ENCODE assay signal across 10 cellular contexts in the genomic region with DNA sequence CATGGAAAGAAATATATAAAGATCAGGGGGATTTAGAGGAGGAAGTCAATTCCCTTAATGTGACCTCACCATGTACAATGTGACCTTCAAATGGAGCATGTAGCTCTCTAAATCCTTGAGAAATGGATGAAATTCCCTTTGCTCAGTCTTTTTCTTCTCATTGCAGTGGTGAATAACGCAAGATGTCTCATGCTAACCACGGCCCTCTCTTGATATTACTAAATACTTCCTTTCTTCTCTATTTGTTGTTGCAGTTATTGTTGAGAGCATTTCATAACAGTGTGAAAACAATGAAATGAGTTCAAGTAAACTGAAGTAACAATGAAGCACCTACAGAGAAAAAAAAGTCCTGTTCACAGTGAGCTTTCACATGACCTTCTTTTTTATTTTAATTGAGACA. TPM values are rescaled to one million over a fixed set of nuclear protein-coding genes. Genes with fewer than 3 reads are reported as not detected.
DNase-seq lines count a peak whose midpoint lies in the region; ATAC-seq and TF ChIP-seq lines count a peak whose summit lies in the region.
"Had no signal": no experiment of that assay in that cellular context is flagged by ENCODE, and none has a peak within 500 bp of the region (broad histone marks: within the 10 kb centered on the region; RNA-seq: fewer than 3 reads in every experiment).

No MANE protein-coding gene starts in this region.

- H2BK120ac ChIP-seq in IMR-90 (ENCODE audit: low read depth, low read length), result peak overlapping the region; percentile 89

- H3K4ac ChIP-seq in IMR-90 (ENCODE audit: low read depth, low read length), result peak overlapping the region; percentile 38; the same call in 1 of the 2 replicates

- dilution Hi-C loops in IMR-90 (cut with HindIII; ENCODE audit: low sequenced_read_pairs, unreplicated experiment), result no loop called here

- no peak overlapping the region for H3K56ac ChIP-seq in IMR-90 (ENCODE audit: extremely low read depth, insufficient read depth, low read length)

- in situ Hi-C loops in IMR-90 (cut with MboI; ENCODE audit: low sequenced_read_pairs), result no loop called here
- in situ Hi-C loops in gastrocnemius medialis (cut with MboI; ENCODE audit: low sequenced_read_pairs in 4 of 4), result no loop called here

- no peaks in the 10 kb centered on the region for H3K9me3 Mint-ChIP-seq in effector memory CD8-positive, alpha-beta T cell

- no peak overlapping the region for H3K9ac ChIP-seq in IMR-90 (ENCODE audit: low read depth, low read length)

- no peak overlapping the region for H3K4me3 ChIP-seq in IMR-90 (ENCODE audit: insufficient read depth, low read depth, low read length)
- H3K4me3 ChIP-seq in choroid plexus epithelial cell (ENCODE audit: low read depth, low read length), result no peak overlapping the region
- H3K4me3 ChIP-seq in gastrocnemius medialis, result no peak overlapping the region

- H3K23ac ChIP-seq in IMR-90 (ENCODE audit: low read depth, low read length), result no peak overlapping the region; the same call in 1 of the 2 replicates

- H3K9me3 ChIP-seq in IMR-90 (ENCODE audit: control insufficient read depth, insufficient read depth, low read length) (no peaks in the 10 kb centered on the region), gastrocnemius medialis (no peaks in the 10 kb centered on the region)

- H3K27me3 ChIP-seq in IMR-90 (ENCODE audit: control insufficient read depth, insufficient read depth, low read length) (no peaks in the 10 kb centered on the region), gastrocnemius medialis (no peaks in the 10 kb centered on the region)

- no peak overlapping the region for H3K4me2 ChIP-seq in IMR-90 (ENCODE audit: low read depth, low read length)

- CTCF ChIA-PET in IMR-90 (lab: Yijun Ruan, JAX), result no interaction called here

- no peak for TF ChIP-seq CTCF in IMR-90 (conservative IDR thresholded peaks at IDR 0.05; ENCODE audit: low read depth, low read length)
- no peak for TF ChIP-seq CTCF in choroid plexus epithelial cell (conservative IDR thresholded peaks at IDR 0.05; ENCODE audit: low read depth, low read length)
- TF ChIP-seq CTCF in gastrocnemius medialis (IDR thresholded peaks at IDR 0.05 in 4 of 5, conservative IDR thresholded peaks at IDR 0.05 in 1 of 5), result no peak

- H4K8ac ChIP-seq in IMR-90 (ENCODE audit: low read depth in 2 of 2, low read length in 2 of 2), result no peak overlapping the region; a peak in 1 of 4 replicates

- no peak overlapping the region; the same call in 1 of the 2 replicates for H4K91ac ChIP-seq in IMR-90 (ENCODE audit: insufficient read depth, low read depth, low read length)

- no peak overlapping the region for H2AK5ac ChIP-seq in IMR-90 (ENCODE audit: low read depth, low read length)

- peak overlapping the region; percentile 31; the same call in 1 of the 2 replicates for H4K5ac ChIP-seq in IMR-90 (ENCODE audit: low read depth, low read length)

- H3K27ac Mint-ChIP-seq in effector memory CD8-positive, alpha-beta T cell, result no peak overlapping the region

- peaks cover 4% of the 10 kb centered on the region; the same call in 1 of the 2 replicates for H3K9me1 ChIP-seq in IMR-90 (ENCODE audit: insufficient read depth, low read length)

- no peak for TF ChIP-seq RAD21 in IMR-90 (IDR thresholded peaks at IDR 0.05; ENCODE audit: low read length)

- H3K79me1 ChIP-seq in IMR-90 (ENCODE audit: low read depth in 1 of 2, low read length in 2 of 2), result no peaks in the 10 kb centered on the region

- H3K36me3 ChIP-seq in IMR-90 (ENCODE audit: control insufficient read depth, insufficient read depth, low read length) (no peaks in the 10 kb centered on the region), gastrocnemius medialis (no peaks in the 10 kb centered on the region)

- H3K27me3 Mint-ChIP-seq in effector memory CD8-positive, alpha-beta T cell, result no peaks in the 10 kb centered on the region

- POLR2A ChIA-PET in IMR-90 (lab: Charles Lee; ENCODE audit: unreplicated experiment), result no interaction called here

- peak overlapping the region; percentile 99 for H2BK5ac ChIP-seq in IMR-90 (ENCODE audit: low read depth, low read length, poor library complexity, severe bottlenecking)

- peak overlapping the region; percentile 74; the same call in 1 of the 3 replicates for H2BK15ac ChIP-seq in IMR-90 (ENCODE audit: low read depth, low read length)

- no peak overlapping the region for H3K4me3 Mint-ChIP-seq in effector memory CD8-positive, alpha-beta T cell

- H3K27ac ChIP-seq in IMR-90 (ENCODE audit: insufficient read depth, low read length) (no peak overlapping the region), gastrocnemius medialis (no peak overlapping the region)

- no peaks in the 10 kb centered on the region for H4K20me1 ChIP-seq in IMR-90 (ENCODE audit: insufficient read depth, low read length)

- peak overlapping the region; percentile 56 for H3K18ac ChIP-seq in IMR-90 (ENCODE audit: low read depth, low read length)

- no peaks in the 10 kb centered on the region for H3K36me3 Mint-ChIP-seq in effector memory CD8-positive, alpha-beta T cell (ENCODE audit: insufficient read depth)

- ATAC-seq in GM21447 (IDR thresholded peaks at IDR 0.05; ENCODE audit: unreplicated experiment) (peak; percentile 55), IMR-90 (ENCODE audit: low read depth) (no peak), gastrocnemius medialis (no peak)
- ATAC-seq in effector memory CD8-positive, alpha-beta T cell (replicated peaks), result no peak

- peak; percentile 20 for DNase-seq in ELR (ENCODE audit: low read depth)
- no peak for DNase-seq in IMR-90
- DNase-seq in choroid plexus epithelial cell (ENCODE audit: low read depth), result peak; percentile 51
- no peak for DNase-seq in effector memory CD8-positive, alpha-beta T cell
- no peak for DNase-seq in gastrocnemius medialis
- no peak for DNase-seq in DMS153 treated with DMSO at 0.1 percent for 48 hours (lab: John Stamatoyannopoulos, UW; ENCODE audit: unreplicated experiment)
- no peak for DNase-seq in NCI-H187 treated with DMSO at 0.1 percent for 48 hours (lab: John Stamatoyannopoulos, UW)
- DNase-seq: activated naive CD4-positive, alpha-beta T cell treated with Interleukin-2 at 50 U/mL for 16 hours; COR-L47 had no signal

- TF ChIP-seq POLR2A in IMR-90 (IDR thresholded peaks at IDR 0.05; ENCODE audit: low read depth, low read length) (no peak), gastrocnemius medialis (IDR thresholded peaks at IDR 0.05) (no peak)

- BruUV-seq in IMR-90 (replicated peaks; lab: Mats Ljungman, UMichigan), result no TSS peak

- H2AFZ ChIP-seq in IMR-90 (replicated peaks; ENCODE audit: low read length, poor library complexity), result no peak overlapping the region

- peak overlapping the region; percentile 40; the same call in 1 of the 2 replicates for H3K14ac ChIP-seq in IMR-90 (replicated peaks; ENCODE audit: low read depth, low read length)

- WGBS in IMR-90 (ENCODE audit: extremely low coverage in 2 of 2, insufficient read length in 1 of 2), 2 experiments, result no CpG with 5 or more reads among the region's 2 CpGs

- H3K4me1 ChIP-seq in IMR-90 (ENCODE audit: control insufficient read depth, insufficient read depth, low read length), result peaks cover 12% of the 10 kb centered on the region
- no peaks in the 10 kb centered on the region for H3K4me1 ChIP-seq in gastrocnemius medialis

- H3K4me1 Mint-ChIP-seq in effector memory CD8-positive, alpha-beta T cell (ENCODE audit: low read depth in 2 of 2), result peaks cover 17 to 28% of the 10 kb centered on the region in 2 donors

- H2AK9ac ChIP-seq in IMR-90 (replicated peaks; ENCODE audit: low read depth, low read length, poor library complexity), result no peak overlapping the region

- H2BK20ac ChIP-seq in IMR-90 (ENCODE audit: low read depth, low read length), result peak overlapping the region; percentile 50; the same call in 1 of the 2 replicates

- intact Hi-C loops in IMR-90 (cut with micrococcal nuclease), result no loop called here
- intact Hi-C loops in gastrocnemius medialis (cut with DNase I; ENCODE audit: low total_unique reads), result no loop called here

TF ChIP-seq in IMR-90, 13 proteins besides CTCF, POLR2A, EP300 and RAD21:
- TF ChIP-seq MAFK (IDR thresholded peaks at IDR 0.05; ENCODE audit: low read depth, low read length) (no peak), BHLHE40 (IDR thresholded peaks at IDR 0.05; ENCODE audit: low read depth, low read length) (no peak), CEBPB (IDR thresholded peaks at IDR 0.05; ENCODE audit: low read depth, low read length) (peak; percentile 30; the same call in 1 of the 2 replicates), FOS (IDR thresholded peaks at IDR 0.05; ENCODE audit: low read depth, low read length) (no peak), SMC3 (IDR thresholded peaks at IDR 0.05; ENCODE audit: low read depth, low read length) (no peak)
- TF ChIP-seq, protein P1, sequence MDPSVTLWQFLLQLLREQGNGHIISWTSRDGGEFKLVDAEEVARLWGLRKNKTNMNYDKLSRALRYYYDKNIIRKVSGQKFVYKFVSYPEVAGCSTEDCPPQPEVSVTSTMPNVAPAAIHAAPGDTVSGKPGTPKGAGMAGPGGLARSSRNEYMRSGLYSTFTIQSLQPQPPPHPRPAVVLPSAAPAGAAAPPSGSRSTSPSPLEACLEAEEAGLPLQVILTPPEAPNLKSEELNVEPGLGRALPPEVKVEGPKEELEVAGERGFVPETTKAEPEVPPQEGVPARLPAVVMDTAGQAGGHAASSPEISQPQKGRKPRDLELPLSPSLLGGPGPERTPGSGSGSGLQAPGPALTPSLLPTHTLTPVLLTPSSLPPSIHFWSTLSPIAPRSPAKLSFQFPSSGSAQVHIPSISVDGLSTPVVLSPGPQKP (IDR thresholded peaks at IDR 0.05; ENCODE audit: borderline replicate concordance, low read depth, low read length), result no peak
- TF ChIP-seq, protein P2, sequence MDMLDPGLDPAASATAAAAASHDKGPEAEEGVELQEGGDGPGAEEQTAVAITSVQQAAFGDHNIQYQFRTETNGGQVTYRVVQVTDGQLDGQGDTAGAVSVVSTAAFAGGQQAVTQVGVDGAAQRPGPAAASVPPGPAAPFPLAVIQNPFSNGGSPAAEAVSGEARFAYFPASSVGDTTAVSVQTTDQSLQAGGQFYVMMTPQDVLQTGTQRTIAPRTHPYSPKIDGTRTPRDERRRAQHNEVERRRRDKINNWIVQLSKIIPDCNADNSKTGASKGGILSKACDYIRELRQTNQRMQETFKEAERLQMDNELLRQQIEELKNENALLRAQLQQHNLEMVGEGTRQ (IDR thresholded peaks at IDR 0.05; ENCODE audit: low read depth, low read length), result no peak

RNA-seq across cellular contexts. Expression of a gene that starts 55.6 kb away (rescaled TPM):
- 37.5 and 38.0 TPM in 2 replicates for total RNA-seq in IMR-90 (2012; rRNA removed)
- 5.4 and 7.0 TPM in 2 replicates for polyA plus RNA-seq in IMR-90 (2012; rRNA removed)
- 1.1 and 1.7 TPM in 2 replicates for polyA plus RNA-seq in IMR-90 (2012; cell fraction: cytosol; rRNA removed)
- 2.1 and 9.7 TPM in 2 replicates for polyA plus RNA-seq in IMR-90 (2012; cell fraction: nucleus; rRNA removed; ENCODE audit: low replicate concordance)
- 10 to 100 TPM in 2 of 4 donors, 1 to 10 TPM in 2; 4.9 to 12.4 (median 9.8) TPM for total RNA-seq in gastrocnemius medialis

Comparison
In these comparisons a context has a peak if more than half of its experiments do, and no peak if none do; other contexts are left out.
1. DNase-seq: peak in ELR (single experiment) and choroid plexus epithelial cell (single experiment); none in IMR-90 (single experiment), effector memory CD8-positive, alpha-beta T cell (0 of 3), gastrocnemius medialis (0 of 2), DMS153 treated with DMSO at 0.1 percent for 48 hours (single experiment) and NCI-H187 treated with DMSO at 0.1 percent for 48 hours (single experiment).